In the genomic region with DNA sequence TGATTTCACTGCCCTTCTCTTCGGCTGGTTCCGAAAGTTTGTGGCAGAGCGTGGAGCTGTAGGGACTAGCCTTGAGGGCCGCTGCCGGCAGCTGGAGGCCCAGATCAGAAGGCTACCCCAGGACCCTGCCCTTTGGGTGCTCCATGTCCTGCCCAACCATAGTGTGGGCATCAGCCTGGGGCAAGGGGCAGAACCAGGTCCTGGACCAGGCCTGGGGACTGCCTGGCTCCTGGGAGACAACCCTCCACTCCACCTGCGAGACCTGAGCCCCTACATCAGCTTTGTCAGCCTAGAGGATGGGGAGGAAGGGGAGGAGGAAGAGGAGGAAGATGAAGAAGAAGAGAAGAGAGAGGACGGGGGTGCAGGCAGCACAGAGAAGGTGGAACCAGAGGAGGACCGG, we compare ENCODE assay signal across 1 cellular context.
TF ChIP-seq lines count a peak whose summit lies in the region.

No MANE protein-coding gene starts in this region.

TF ChIP-seq in HCT116, 20 proteins besides CTCF, POLR2A, EP300 and RAD21 (continued from another document):
- TF ChIP-seq JUND (IDR thresholded peaks at IDR 0.05) (no peak), SRF (IDR thresholded peaks at IDR 0.05; ENCODE audit: low read depth) (no peak), SP1 (IDR thresholded peaks at IDR 0.05; ENCODE audit: low read depth) (no peak), YY1 (IDR thresholded peaks at IDR 0.05; ENCODE audit: extremely low read depth, insufficient replicate concordance, low read depth, low read length) (no peak), TCF7L2 (IDR thresholded peaks at IDR 0.05; ENCODE audit: borderline replicate concordance, extremely low read depth, insufficient read depth, insufficient read length) (no peak)
